In genomic region chr3:50632450-50632849, GRCh38 we compare ENCODE assay signal across 11 cellular contexts. TPM values are rescaled to one million over a fixed set of nuclear protein-coding genes. Genes with fewer than 3 reads are reported as not detected.
DNase-seq lines count a peak whose midpoint lies in the region; TF ChIP-seq lines count a peak whose summit lies in the region.
"Had no signal": no experiment of that assay in that cellular context is flagged by ENCODE, and none has a peak within 500 bp of the region (broad histone marks: within the 10 kb centered on the region; RNA-seq: fewer than 3 reads in every experiment).

No MANE protein-coding gene starts in this region.

- H3K9me3 Mint-ChIP-seq in immature natural killer cell: no peaks in the 10 kb centered on the region
- H3K9me3 Mint-ChIP-seq in H9: no peaks in the 10 kb centered on the region

- no peaks in the 10 kb centered on the region for H3K9me3 ChIP-seq in H9 (ENCODE audit: control insufficient read depth, low read depth, low read length)
- H3K9me3 ChIP-seq: upper lobe of left lung had no signal

- H3K27ac Mint-ChIP-seq in immature natural killer cell: peak overlapping the region; percentile 64 to 95 (median 86)
- no peak overlapping the region for H3K27ac Mint-ChIP-seq in H9

- H2BK120ac ChIP-seq in H9 (ENCODE audit: low read depth, low read length, poor library complexity, severe bottlenecking): no peak overlapping the region

- H3K14ac ChIP-seq in H9 (ENCODE audit: insufficient read depth, low read length): no peak overlapping the region

- H4K5ac ChIP-seq in H9 (ENCODE audit: insufficient read length, low read depth, low read length): no peak overlapping the region

- H3K4ac ChIP-seq in H9 (ENCODE audit: low read depth, low read length): no peak overlapping the region

- H3K27ac ChIP-seq in C4-2B (peak overlapping the region; percentile 31), H9 (ENCODE audit: insufficient read length, low read depth, low read length) (no peak overlapping the region)

- no peak overlapping the region for H2BK12ac ChIP-seq in H9 (ENCODE audit: insufficient read length, low read depth, low read length)

- no peak overlapping the region for H4K91ac ChIP-seq in H9 (ENCODE audit: insufficient read length, low read depth, low read length)

- no peak overlapping the region for H2BK20ac ChIP-seq in H9 (ENCODE audit: low read depth, low read length, poor library complexity, severe bottlenecking)

- H2BK15ac ChIP-seq in H9 (ENCODE audit: low read depth, low read length): no peak overlapping the region

- CTCF ChIA-PET in HEK293T (lab: Yijun Ruan, JAX): interaction anchor here (0.6 to 2.4 kb wide), 4 partner anchors 16 to 757 kb away, joined by 3 to 15 read pairs (median 6); partner anchors contain the start of gene MAPKAPK3

- no peak overlapping the region for H2AFZ ChIP-seq in H9 (ENCODE audit: low read length)

- POLR2A ChIA-PET in HEK293T (lab: Yijun Ruan, JAX): interaction anchor here (0.9 kb wide), 2 partner anchors 13 to 21 kb away, joined by 3 to 4 read pairs; partner anchors contain the start of gene CISH

- DNase-seq in HEK293T (ENCODE audit: extremely low spot score) (peak; percentile 28), SKM-1 treated with dmso at 0.1 percent for 144 hours (lab: John Stamatoyannopoulos, UW; ENCODE audit: unreplicated experiment) (peak; percentile 69), immature natural killer cell (peak in 1 of 3 donors; percentile 32), OCI-M2 (lab: John Stamatoyannopoulos, UW; ENCODE audit: unreplicated experiment) (no peak), HK-2 (ENCODE audit: unreplicated experiment) (no peak), H9 (no peak)
- DNase-seq in effector CD4-positive, alpha-beta T cell: no peak
- DNase-seq: NCI-H446 treated with DMSO at 0.1 percent for 48 hours; stimulated activated CD4-positive, alpha-beta T cell treated with anti-CD3 and anti-CD28 coated beads, Interleukin-4, amount 100 ng/mL, for 24 hours; upper lobe of left lung had no signal

- H3K79me1 ChIP-seq in H9 (ENCODE audit: insufficient read depth, low read depth, low read length, poor library complexity, severe bottlenecking): peaks cover 3% of the 10 kb centered on the region

- H3K23me2 ChIP-seq in H9 (ENCODE audit: insufficient read length, low read depth, low read length, poor library complexity, severe bottlenecking): no peaks in the 10 kb centered on the region

- no peak overlapping the region for H3K18ac ChIP-seq in H9 (ENCODE audit: insufficient read length, low read depth, low read length)

- no peak for TF ChIP-seq CTCF in C4-2B (conservative IDR thresholded peaks at IDR 0.05)
- no peak for TF ChIP-seq CTCF in H9 (conservative IDR thresholded peaks at IDR 0.05)

- H4K20me1 ChIP-seq in H9 (ENCODE audit: control insufficient read depth, insufficient read depth, insufficient read length): no peaks in the 10 kb centered on the region

- H3K23ac ChIP-seq in H9 (ENCODE audit: insufficient read length, low read depth, low read length): no peak overlapping the region

- H3K27me3 ChIP-seq in H9 (ENCODE audit: insufficient read depth, low read length): no peaks in the 10 kb centered on the region
- H3K27me3 ChIP-seq: upper lobe of left lung had no signal

- H3K27me3 Mint-ChIP-seq in immature natural killer cell (ENCODE audit: low read depth in 3 of 3) (peaks cover 0 to 6% (median 2%) of the 10 kb centered on the region in 3 donors), H9 (ENCODE audit: low read depth) (no peaks in the 10 kb centered on the region)

- H3K4me1 ChIP-seq in H9 (ENCODE audit: insufficient read depth, low read length): peaks cover 2% of the 10 kb centered on the region; the same call in 1 of the 2 replicates

- no peak overlapping the region for H3K4me2 ChIP-seq in H9 (ENCODE audit: insufficient read depth, insufficient read length, low read length)

- H2BK5ac ChIP-seq in H9 (ENCODE audit: insufficient read length, low read length): no peak overlapping the region

- H3K36me3 Mint-ChIP-seq in immature natural killer cell (no peaks in the 10 kb centered on the region), H9 (ENCODE audit: insufficient read depth in 1 of 3, low read depth in 3 of 3) (no peaks in the 10 kb centered on the region; a peak in 4 of 7 replicates)

- no peak overlapping the region for H3K56ac ChIP-seq in H9 (ENCODE audit: insufficient read length, low read depth, low read length)

- no peak overlapping the region for H3T11ph ChIP-seq in H9 (ENCODE audit: low read length)

- no peak overlapping the region for H3K9ac ChIP-seq in H9 (ENCODE audit: extremely low read depth, insufficient read length, low read length)

- H4K8ac ChIP-seq in H9 (replicated peaks; ENCODE audit: insufficient read length, low read depth, low read length): no peak overlapping the region

- H3K4me3 Mint-ChIP-seq in immature natural killer cell: peak overlapping the region; percentile 39 to 61 (median 53)
- H3K4me3 Mint-ChIP-seq in H9: no peak overlapping the region

- WGBS in H9 (ENCODE audit: extremely low coverage, insufficient read length, low lambda C conversion rate): no CpG with 5 or more reads among the region's 5 CpGs

- H3K4me1 Mint-ChIP-seq in immature natural killer cell (peaks cover 87 to 95% of the 10 kb centered on the region in 2 donors), H9 (peaks cover 30 to 36% of the 10 kb centered on the region in 2 experiments)

- no peak overlapping the region for H2AK5ac ChIP-seq in H9 (ENCODE audit: insufficient read length, low read length)

- 0 out of 2 replicates have a peak, but pooled peaks cover 2% of the 10 kb centered on the region for H3K79me2 ChIP-seq in H9 (ENCODE audit: insufficient read depth, low read length)

TF ChIP-seq in HEK293T, 16 proteins besides CTCF, POLR2A, EP300 and RAD21:
- TF ChIP-seq ELF4 (IDR thresholded peaks at IDR 0.05) (no peak), FOXA1 (IDR thresholded peaks at IDR 0.05) (no peak), PKNOX1 (IDR thresholded peaks at IDR 0.05) (peak; percentile 66), ARNT (IDR thresholded peaks at IDR 0.05) (peak; percentile 99), BHLHE40 (IDR thresholded peaks at IDR 0.05; ENCODE audit: borderline replicate concordance) (no peak)
TF ChIP-seq in HEK293T: peak in this region for 2.

RNA-seq across cellular contexts. Expression of gene MAPKAPK3, which starts 15.5 kb away (rescaled TPM):
- 10 to 100 TPM; 57.2 to 92.0 (median 91.2) TPM for polyA plus RNA-seq in immature natural killer cell
- 57.0 and 57.9 TPM in 2 replicates for total RNA-seq in H9 (2021)

RNA-seq across cellular contexts. Expression of gene CISH, which starts 20.9 kb away (rescaled TPM):
- 10 to 100 TPM in 1 of 3 donors, 1 to 10 TPM in 2; 4.5 to 23.2 (median 7.3) TPM for polyA plus RNA-seq in immature natural killer cell
- 1.7 and 2.2 TPM in 2 replicates for total RNA-seq in H9 (2021)

RNA-seq across cellular contexts. Expression of gene DOCK3, which starts 42.3 kb away (rescaled TPM):
- polyA plus RNA-seq in immature natural killer cell: under 1 TPM in 2 of 3 donors, not detected in 1; 0.06 to 0.08 TPM
- total RNA-seq in H9 (2021): 7.0 and 8.3 TPM in 2 replicates

Comparison
In these comparisons a context has a peak if more than half of its experiments do, and no peak if none do; other contexts are left out.
1. DNase-seq: peak in HEK293T (single experiment) and SKM-1 treated with dmso at 0.1 percent for 144 hours (single experiment); none in OCI-M2 (single experiment), effector CD4-positive, alpha-beta T cell (single experiment), HK-2 (single experiment) and H9 (single experiment).
2. H3K27ac Mint-ChIP-seq: peak in immature natural killer cell (6 of 6); none in H9 (0 of 3).
3. H3K4me3 Mint-ChIP-seq: peak in immature natural killer cell (5 of 5); none in H9 (0 of 2).